In the genomic region with DNA sequence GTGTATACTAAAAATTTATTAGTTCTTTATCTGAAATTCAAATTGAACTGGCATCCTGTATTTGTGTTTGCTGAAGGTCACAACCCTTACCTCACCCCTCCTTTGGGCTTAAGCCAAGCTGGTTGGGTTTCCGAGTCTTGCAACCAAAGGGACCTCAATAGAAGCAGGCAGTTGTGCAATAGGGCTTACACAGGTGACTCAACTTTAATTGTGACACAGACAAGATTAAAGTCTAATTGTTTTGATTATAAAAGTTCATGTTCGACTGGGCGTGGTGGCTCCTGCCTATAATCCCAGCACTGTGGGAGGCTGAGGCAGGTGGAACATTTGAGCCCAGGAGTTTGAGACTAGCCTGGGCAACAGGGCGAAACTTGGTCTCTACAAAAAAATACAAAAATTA, we compare ENCODE assay signal across 16 cellular contexts.
A peak's percentile ranks its signal among the peaks of the same experiment; 100 is the strongest.
DNase-seq lines count a peak whose midpoint lies in the region; ATAC-seq and TF ChIP-seq lines count a peak whose summit lies in the region.
"Had no signal": no experiment of that assay in that cellular context is flagged by ENCODE, and none has a peak within 500 bp of the region (broad histone marks: within the 10 kb centered on the region; RNA-seq: fewer than 3 reads in every experiment).

No MANE protein-coding gene starts in this region.

- H3K4me3 Mint-ChIP-seq in T-helper 2 cell treated with Interferon-gamma antibody and Interleukin-4, amounts not matched to agents 5 μg/mL and 100 μg/mL, for 36 hours = no peak overlapping the region
- H3K4me3 Mint-ChIP-seq: CD4-positive, alpha-beta memory T cell; nephron had no signal

- H3K27ac Mint-ChIP-seq in T-helper 2 cell treated with Interferon-gamma antibody and Interleukin-4, amounts not matched to agents 5 μg/mL and 100 μg/mL, for 36 hours = no peak overlapping the region
- H3K27ac Mint-ChIP-seq: CD4-positive, alpha-beta memory T cell; nephron had no signal

- peaks cover 7% of the 10 kb centered on the region for H3K27me3 Mint-ChIP-seq in T-helper 2 cell treated with Interferon-gamma antibody and Interleukin-4, amounts not matched to agents 5 μg/mL and 100 μg/mL, for 36 hours (ENCODE audit: low read depth)

- H3K27me3 ChIP-seq in RWPE2 (ENCODE audit: insufficient read depth, poor library complexity, severe bottlenecking) (no peaks in the 10 kb centered on the region), transverse colon (no peaks in the 10 kb centered on the region), psoas muscle (ENCODE audit: insufficient read depth in 3 of 3, low read length in 2 of 3) (no peaks in the 10 kb centered on the region)
- H3K27me3 ChIP-seq: brain microvascular endothelial cell, SJSA1 had no signal

- H3K36me3 ChIP-seq in RWPE2 (ENCODE audit: low read depth) (no peaks in the 10 kb centered on the region), transverse colon (no peaks in the 10 kb centered on the region), psoas muscle (ENCODE audit: insufficient read depth in 1 of 2, low read depth in 1 of 2) (no peaks in the 10 kb centered on the region)
- H3K36me3 ChIP-seq: brain microvascular endothelial cell had no signal

- ATAC-seq in RWPE2 (ENCODE audit: low read depth) = peak; percentile 63; the same call in 2 of the 3 replicates
- ATAC-seq in GM21717 (IDR thresholded peaks at IDR 0.05; ENCODE audit: unreplicated experiment) = no peak
- ATAC-seq in psoas muscle = no peak

- DNase-seq in RWPE2 (ENCODE audit: low spot score) = no peak
- peak; percentile 57 for DNase-seq in fibroblast of pulmonary artery (ENCODE audit: low read depth)
- DNase-seq in transverse colon = peak; percentile 49
- DNase-seq in psoas muscle = no peak
- DNase-seq in T-helper 2 cell treated with Interferon-gamma antibody and Interleukin-4, amounts not matched to agents 5 μg/mL and 100 μg/mL, for 36 hours (ENCODE audit: low spot score) = no peak
- DNase-seq: activated CD8-positive, alpha-beta memory T cell treated with anti-CD3 and anti-CD28 coated beads for 24 hours; activated gamma-delta T cell treated with Interleukin-2 at 50 U/mL for 16 hours; brain microvascular endothelial cell; CD4-positive, alpha-beta memory T cell; H7; NCI-H1436 treated with DMSO at 0.1 percent for 48 hours; NCI-H524 had no signal

- intact Hi-C loops in transverse colon (cut with DNase I; ENCODE audit: low total_unique reads) = no loop called here
- intact Hi-C loops in psoas muscle (cut with DNase I) = no loop called here

- H3K27ac ChIP-seq in RWPE2 (ENCODE audit: poor library complexity, severe bottlenecking) = no peak overlapping the region
- no peak overlapping the region for H3K27ac ChIP-seq in transverse colon
- H3K27ac ChIP-seq in psoas muscle = no peak overlapping the region
- H3K27ac ChIP-seq: brain microvascular endothelial cell, SJSA1 had no signal

- TF ChIP-seq CTCF in RWPE2 (IDR thresholded peaks at IDR 0.05; ENCODE audit: poor library complexity, severe bottlenecking) (no peak), fibroblast of pulmonary artery (IDR thresholded peaks at IDR 0.05; ENCODE audit: low read length, missing control alignments) (no peak), transverse colon (IDR thresholded peaks at IDR 0.05) (no peak), psoas muscle (IDR thresholded peaks at IDR 0.05) (no peak)

- H3K9me3 ChIP-seq in RWPE2 (ENCODE audit: severe bottlenecking) (no peaks in the 10 kb centered on the region), transverse colon (no peaks in the 10 kb centered on the region), psoas muscle (no peaks in the 10 kb centered on the region)
- H3K9me3 ChIP-seq: SJSA1 had no signal

- in situ Hi-C loops in transverse colon (cut with MboI; ENCODE audit: low pct_ligation_motif_present in 1 of 4, low pct_unique_long_range_greater_than_20kb in 1 of 4, low sequenced_read_pairs in 3 of 4) = no loop called here

- no peak for TF ChIP-seq EP300 in Ishikawa (IDR thresholded peaks at IDR 0.05; ENCODE audit: borderline replicate concordance)
- no peak for TF ChIP-seq EP300 in transverse colon (IDR thresholded peaks at IDR 0.05; ENCODE audit: low read depth)

- TF ChIP-seq RAD21 in Ishikawa (IDR thresholded peaks at IDR 0.05; ENCODE audit: low read depth) = no peak

- no peaks in the 10 kb centered on the region for H3K9me3 Mint-ChIP-seq in T-helper 2 cell treated with Interferon-gamma antibody and Interleukin-4, amounts not matched to agents 5 μg/mL and 100 μg/mL, for 36 hours
- H3K9me3 Mint-ChIP-seq: nephron had no signal

- no peak overlapping the region for H3K4me3 ChIP-seq in RWPE2 (ENCODE audit: severe bottlenecking)
- H3K4me3 ChIP-seq in fibroblast of pulmonary artery (replicated peaks; ENCODE audit: low read depth, low read length) = no peak overlapping the region
- no peak overlapping the region for H3K4me3 ChIP-seq in transverse colon
- no peak overlapping the region for H3K4me3 ChIP-seq in psoas muscle
- H3K4me3 ChIP-seq: SJSA1 had no signal

- peaks cover 20% of the 10 kb centered on the region for H3K4me1 ChIP-seq in RWPE2 (ENCODE audit: insufficient read depth, poor library complexity, severe bottlenecking)
- peaks cover 2 to 23% (median 8%) of the 10 kb centered on the region in 4 donors for H3K4me1 ChIP-seq in transverse colon
- H3K4me1 ChIP-seq in psoas muscle = no peaks in the 10 kb centered on the region

- peaks cover 3% of the 10 kb centered on the region for H3K4me1 Mint-ChIP-seq in T-helper 2 cell treated with Interferon-gamma antibody and Interleukin-4, amounts not matched to agents 5 μg/mL and 100 μg/mL, for 36 hours (ENCODE audit: low read depth)
- H3K4me1 Mint-ChIP-seq: CD4-positive, alpha-beta memory T cell; nephron had no signal

- H3K36me3 Mint-ChIP-seq in T-helper 2 cell treated with Interferon-gamma antibody and Interleukin-4, amounts not matched to agents 5 μg/mL and 100 μg/mL, for 36 hours (ENCODE audit: low read depth) = no peaks in the 10 kb centered on the region
- H3K36me3 Mint-ChIP-seq: CD4-positive, alpha-beta memory T cell had no signal

- no peak for TF ChIP-seq POLR2A in transverse colon (IDR thresholded peaks at IDR 0.05)

- 50% methylated on average over 4 of the region's 4 CpGs; no CpG with 5 or more reads in 1 of the 2 donors for WGBS in transverse colon (ENCODE audit: low coverage in 1 of 2), 2 donors
- 82 to 86% (median 85%) methylated on average over 4 of the region's 4 CpGs for WGBS in psoas muscle, 3 donors

TF ChIP-seq in Ishikawa, 13 proteins besides CTCF, POLR2A, EP300 and RAD21:
- TF ChIP-seq TCF12 (IDR thresholded peaks at IDR 0.05; ENCODE audit: low read depth) (no peak), NFIC (IDR thresholded peaks at IDR 0.05) (no peak), YY1 (IDR thresholded peaks at IDR 0.05; ENCODE audit: low read depth) (no peak), FOXM1 (IDR thresholded peaks at IDR 0.05; ENCODE audit: borderline replicate concordance, low read depth) (no peak), TAF1 (IDR thresholded peaks at IDR 0.05; ENCODE audit: low read depth) (no peak), CEBPB (IDR thresholded peaks at IDR 0.05) (peak; percentile 89)
- TF ChIP-seq, protein P1, sequence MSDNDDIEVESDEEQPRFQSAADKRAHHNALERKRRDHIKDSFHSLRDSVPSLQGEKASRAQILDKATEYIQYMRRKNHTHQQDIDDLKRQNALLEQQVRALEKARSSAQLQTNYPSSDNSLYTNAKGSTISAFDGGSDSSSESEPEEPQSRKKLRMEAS (IDR thresholded peaks at IDR 0.05) = no peak

Comparison
In these comparisons a context has a peak if more than half of its experiments do, and no peak if none do; other contexts are left out.
1. DNase-seq: peak in fibroblast of pulmonary artery (single experiment) and transverse colon (single experiment); none in RWPE2 (single experiment), psoas muscle (0 of 2) and T-helper 2 cell treated with Interferon-gamma antibody and Interleukin-4, amounts not matched to agents 5 μg/mL and 100 μg/mL, for 36 hours (single experiment).